27 cellular contexts compared by ENCODE assay signal in the genomic region with DNA sequence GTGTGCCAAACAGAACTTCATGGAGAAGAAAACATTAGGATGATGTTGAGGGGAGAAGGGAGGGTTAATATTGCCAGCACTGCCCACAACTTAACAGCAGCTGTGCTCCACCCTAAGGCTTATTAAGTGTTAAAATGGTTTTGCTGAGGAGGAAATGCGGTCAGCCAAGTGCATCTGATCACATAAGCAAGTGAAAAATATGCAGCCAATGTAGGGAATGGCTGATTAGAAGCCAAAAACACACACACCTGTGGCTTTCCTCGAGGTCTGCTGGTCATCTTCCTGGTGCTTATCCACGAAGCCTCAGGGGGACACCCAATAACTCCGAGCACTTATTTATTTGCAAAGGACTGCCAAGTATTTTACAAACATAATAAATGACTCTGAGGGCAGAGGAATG.
DNase-seq lines count a peak whose midpoint lies in the region; FAIRE-seq and TF ChIP-seq lines count a peak whose summit lies in the region.
"Had no signal": no experiment of that assay in that cellular context is flagged by ENCODE, and none has a peak within 500 bp of the region (broad histone marks: within the 10 kb centered on the region; RNA-seq: fewer than 3 reads in every experiment).

No MANE protein-coding gene starts in this region.

- H4K20me1 ChIP-seq in MM.1S (ENCODE audit: insufficient read depth, low read length) = no peaks in the 10 kb centered on the region
- H4K20me1 ChIP-seq in osteoblast (ENCODE audit: insufficient read depth, low read length) = no peaks in the 10 kb centered on the region

- H3K36me3 ChIP-seq in MM.1S (replicated peaks; ENCODE audit: insufficient read depth, low read length) (no peaks in the 10 kb centered on the region), osteoblast (ENCODE audit: insufficient read depth, low read length) (no peaks in the 10 kb centered on the region)
- H3K36me3 ChIP-seq: adrenal gland, neutrophil, thyroid gland had no signal

- no peak for FAIRE-seq in GM19239 (lab: Jason Lieb, UNC)
- FAIRE-seq: colon had no signal

- peak overlapping the region; percentile 35 for H3K4me2 ChIP-seq in MM.1S (ENCODE audit: low read depth, low read length)
- H3K4me2 ChIP-seq in osteoblast (ENCODE audit: insufficient read depth, low read length) = no peak overlapping the region

- H3K4me1 ChIP-seq in MM.1S (ENCODE audit: low read length) = peaks cover 8% of the 10 kb centered on the region
- no peaks in the 10 kb centered on the region for H3K4me1 ChIP-seq in osteoblast (ENCODE audit: insufficient read depth, low read length)
- H3K4me1 ChIP-seq: adrenal gland, foreskin keratinocyte had no signal

- H3K9ac ChIP-seq in MM.1S (ENCODE audit: low read length) = no peak overlapping the region

- no peak overlapping the region for H3K4me3 ChIP-seq in MM.1S (ENCODE audit: low read length)
- no peak overlapping the region for H3K4me3 ChIP-seq in osteoblast (ENCODE audit: insufficient read depth, low read length)
- H3K4me3 ChIP-seq: adrenal gland, thyroid gland had no signal

- H3K36me3 Mint-ChIP-seq in immature natural killer cell = no peaks in the 10 kb centered on the region
- H3K36me3 Mint-ChIP-seq in nephron progenitor cell (ENCODE audit: low read depth) = no peaks in the 10 kb centered on the region
- H3K36me3 Mint-ChIP-seq: CD4-positive, CD25-positive, alpha-beta regulatory T cell had no signal

- H3K27me3 ChIP-seq in MM.1S (replicated peaks; ENCODE audit: insufficient read depth, low read length) = no peaks in the 10 kb centered on the region
- peaks cover 10% of the 10 kb centered on the region for H3K27me3 ChIP-seq in osteoblast (ENCODE audit: insufficient read depth, low read length)
- H3K27me3 ChIP-seq: adrenal gland, neutrophil, thyroid gland had no signal

- H3K27ac ChIP-seq in MM.1S (ENCODE audit: low read length) (no peak overlapping the region), osteoblast (ENCODE audit: low read depth, low read length) (no peak overlapping the region)
- H3K27ac ChIP-seq: adrenal gland, foreskin keratinocyte, neutrophil, RWPE1 had no signal

- H3K9me3 ChIP-seq in MM.1S (replicated peaks; ENCODE audit: insufficient read depth, low read length) = no peaks in the 10 kb centered on the region
- no peaks in the 10 kb centered on the region for H3K9me3 ChIP-seq in osteoblast (ENCODE audit: low read depth, low read length)
- H3K9me3 ChIP-seq: adrenal gland, neutrophil, thyroid gland had no signal

- H3K9me2 ChIP-seq in MM.1S (replicated peaks; ENCODE audit: insufficient read depth, low read length) = no peaks in the 10 kb centered on the region

- H3F3A ChIP-seq in MM.1S (ENCODE audit: insufficient read depth, low read length) = no peaks in the 10 kb centered on the region

- H3K4me3 Mint-ChIP-seq in immature natural killer cell = peak overlapping the region; percentile 31 to 78 (median 56)
- no peak overlapping the region for H3K4me3 Mint-ChIP-seq in nephron progenitor cell
- H3K4me3 Mint-ChIP-seq: activated T-cell treated with anti-CD3 and anti-CD28 coated beads, Interleukin-2, amount 50 U/mL, for 4 hours; CD4-positive, CD25-positive, alpha-beta regulatory T cell; T-helper 17 cell had no signal

- H3K79me2 ChIP-seq in MM.1S (ENCODE audit: low read length) (no peaks in the 10 kb centered on the region), osteoblast (ENCODE audit: insufficient read depth, low read length) (no peaks in the 10 kb centered on the region)

- H2AFZ ChIP-seq in MM.1S (ENCODE audit: low read length) (no peak overlapping the region), osteoblast (ENCODE audit: low read length) (no peak overlapping the region)

- peaks cover 0 to 3% (median 0%) of the 10 kb centered on the region in 3 donors for H3K27me3 Mint-ChIP-seq in immature natural killer cell (ENCODE audit: low read depth in 3 of 3)
- H3K27me3 Mint-ChIP-seq in nephron progenitor cell (ENCODE audit: low read depth, poor library complexity) = peaks cover 16% of the 10 kb centered on the region

- H3K27ac Mint-ChIP-seq in immature natural killer cell (peak overlapping the region in 3 of 6 donors; percentile 44 to 71 (median 68)), nephron progenitor cell (peak overlapping the region; percentile 49)
- H3K27ac Mint-ChIP-seq: CD4-positive, CD25-positive, alpha-beta regulatory T cell; T-helper 17 cell had no signal

- TF ChIP-seq CTCF in MM.1S (IDR thresholded peaks at IDR 0.05; ENCODE audit: low read length) = no peak
- no peak for TF ChIP-seq CTCF in nephron progenitor cell (IDR thresholded peaks at IDR 0.05)
- no peak for TF ChIP-seq CTCF in osteoblast (IDR thresholded peaks at IDR 0.05; ENCODE audit: extremely low read depth, low read depth, low read length)

- no peaks in the 10 kb centered on the region for H3K9me3 Mint-ChIP-seq in immature natural killer cell
- H3K9me3 Mint-ChIP-seq in nephron progenitor cell = peaks cover 6% of the 10 kb centered on the region
- H3K9me3 Mint-ChIP-seq: activated T-cell treated with anti-CD3 and anti-CD28 coated beads, Interleukin-2, amount 50 U/mL, for 4 hours; CD4-positive, CD25-positive, alpha-beta regulatory T cell had no signal

- peak; percentile 1 for DNase-seq in CMK (ENCODE audit: low read depth)
- DNase-seq in MM.1S = peak; percentile 53
- DNase-seq in immature natural killer cell = peak in 1 of 3 donors; percentile 16
- no peak for DNase-seq in nephron progenitor cell
- no peak for DNase-seq in epidermal melanocyte (ENCODE audit: insufficient read length, low spot score)
- DNase-seq in GM19239 (ENCODE audit: insufficient read length, low spot score) = no peak
- no peak for DNase-seq in stimulated activated CD4-positive, alpha-beta T cell treated with anti-CD3 and anti-CD28 coated beads, Interleukin-2, amount 100 ng/mL, for 48 hours
- DNase-seq in osteoblast (ENCODE audit: insufficient read length, low spot score, missing footprints) = no peak
- DNase-seq: activated CD4-positive, alpha-beta T cell treated with anti-CD3 and anti-CD28 coated beads for 48 hours; activated naive CD4-positive, alpha-beta T cell treated with Interleukin-2 at 50 U/mL for 16 hours; activated T-cell treated with anti-CD3 and anti-CD28 coated beads, Interleukin-2, amount 50 U/mL, for 4 hours; adrenal gland; CD4-positive, CD25-positive, alpha-beta regulatory T cell; DMS 273 treated with DMSO at 0.1 percent for 48 hours; effector memory CD4-positive, alpha-beta T cell; foreskin keratinocyte; hippocampal formation; NCI-H1436 treated with DMSO at 0.1 percent for 48 hours; NCI-H2171; NCI-H524; stimulated activated CD4-positive, alpha-beta T cell treated with anti-CD3 and anti-CD28 coated beads, Interleukin-4, amount 100 ng/mL, for 1 hour; stimulated activated naive CD8-positive, alpha-beta T cell treated with anti-CD3 and anti-CD28 coated beads, Interleukin-15, Interleukin-2, amounts not matched to agents 100 U/mL and 50 U/mL, for 24 hours; T-helper 17 cell had no signal

- peaks cover 27 to 29% of the 10 kb centered on the region in 2 donors for H3K4me1 Mint-ChIP-seq in immature natural killer cell
- peaks cover 47% of the 10 kb centered on the region for H3K4me1 Mint-ChIP-seq in nephron progenitor cell

Comparison
In these comparisons a context has a peak if more than half of its experiments do, and no peak if none do; other contexts are left out.
1. DNase-seq: peak in CMK (single experiment) and MM.1S (single experiment); none in nephron progenitor cell (single experiment), epidermal melanocyte (single experiment), GM19239 (single experiment), stimulated activated CD4-positive, alpha-beta T cell treated with anti-CD3 and anti-CD28 coated beads, Interleukin-2, amount 100 ng/mL, for 48 hours (0 of 2) and osteoblast (single experiment).